In the genomic region with DNA sequence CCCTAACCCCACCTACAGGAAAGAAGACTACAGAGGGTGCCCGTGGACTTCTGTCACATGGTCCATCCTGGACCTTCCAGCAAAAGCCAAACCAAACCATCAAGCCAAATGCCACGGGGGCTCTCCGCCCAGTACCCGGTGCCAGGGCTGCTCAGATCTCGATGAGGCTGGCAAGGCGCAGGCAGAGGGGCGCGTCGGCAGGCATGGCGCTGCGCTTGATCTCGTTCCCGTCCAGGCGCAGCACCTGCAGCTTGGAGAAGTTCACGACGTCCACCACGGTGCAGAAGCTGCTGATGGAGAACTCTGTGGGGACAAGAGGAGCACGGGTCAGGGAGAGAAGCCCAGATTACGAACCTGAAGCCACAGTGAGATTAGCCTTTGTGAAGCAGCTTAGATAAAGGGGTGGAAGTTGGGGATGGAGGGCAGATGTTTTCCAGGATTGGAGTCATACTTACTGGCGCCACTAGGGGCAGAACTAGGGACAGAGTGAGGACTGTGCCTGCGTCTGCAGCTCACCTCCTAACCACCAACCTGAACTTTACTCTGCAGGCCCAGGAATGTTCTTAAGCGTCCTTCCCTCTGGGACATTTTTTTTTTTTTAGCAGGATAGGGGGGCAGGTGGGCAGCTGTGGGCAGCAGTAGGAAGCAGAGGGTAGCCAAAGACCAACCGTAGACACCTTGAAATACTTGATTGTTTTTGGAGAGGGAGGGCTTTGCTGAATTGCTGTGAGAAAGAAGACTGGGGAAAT, we compare ENCODE assay signal across 8 cellular contexts.
DNase-seq lines count a peak whose midpoint lies in the region; ATAC-seq and TF ChIP-seq lines count a peak whose summit lies in the region.

No MANE protein-coding gene starts in this region.

- DNase-seq in DND-41 (peak; percentile 55), HuH-7.5 (ENCODE audit: low spot score) (peak; percentile 82), RWPE2 (ENCODE audit: low spot score) (no peak), hepatic stellate cell (ENCODE audit: low spot score) (peak; percentile 69)
- DNase-seq in activated naive CD8-positive, alpha-beta T cell treated with anti-CD3 and anti-CD28 coated beads, Interleukin-2, amount 50 U/mL, for 16 hours (ENCODE audit: low read depth, low spot score) = peak; percentile 10
- peak; percentile 33 to 40 for DNase-seq in stimulated activated CD4-positive, alpha-beta T cell treated with anti-CD3 and anti-CD28 coated beads, Interleukin-1b, Interleukin-23, amount 100 ng/mL, for 4 hours (ENCODE audit: low read depth in 2 of 2)

- H3K9me3 ChIP-seq in DND-41 (ENCODE audit: insufficient read depth, low read length, severe bottlenecking) = no peaks in the 10 kb centered on the region
- no peaks in the 10 kb centered on the region for H3K9me3 ChIP-seq in RWPE2 (ENCODE audit: severe bottlenecking)

- no peak overlapping the region for H2AFZ ChIP-seq in DND-41 (ENCODE audit: low read depth, low read length)

- H3K79me2 ChIP-seq in DND-41 (ENCODE audit: insufficient read depth, low read length) = no peaks in the 10 kb centered on the region

- peak; percentile 77 for ATAC-seq in DND-41 (ENCODE audit: insufficient read depth, low read depth)
- ATAC-seq in RWPE2 (ENCODE audit: low read depth) = peak; percentile 78
- ATAC-seq in GM18858 (IDR thresholded peaks at IDR 0.05; ENCODE audit: unreplicated experiment) = no peak
- no peak for ATAC-seq in HG03432 (IDR thresholded peaks at IDR 0.05; ENCODE audit: unreplicated experiment)

- H3K4me1 ChIP-seq in DND-41 (ENCODE audit: insufficient read depth, low read length) (0 out of 2 replicates have a peak, but pooled peaks cover 2% of the 10 kb centered on the region), RWPE2 (ENCODE audit: insufficient read depth, poor library complexity, severe bottlenecking) (no peaks in the 10 kb centered on the region)

- H3K27ac ChIP-seq in DND-41 (ENCODE audit: low read length) (no peak overlapping the region), RWPE2 (ENCODE audit: poor library complexity, severe bottlenecking) (no peak overlapping the region)

- H3K27me3 ChIP-seq in DND-41 (ENCODE audit: insufficient read depth, low read length, poor library complexity) (peaks cover 64% of the 10 kb centered on the region), RWPE2 (ENCODE audit: insufficient read depth, poor library complexity, severe bottlenecking) (peaks cover 15% of the 10 kb centered on the region)

- TF ChIP-seq CTCF in DND-41 (IDR thresholded peaks at IDR 0.05; ENCODE audit: borderline replicate concordance, extremely low read depth, low read length, poor library complexity, severe bottlenecking) (peak; percentile 84), RWPE2 (IDR thresholded peaks at IDR 0.05; ENCODE audit: poor library complexity, severe bottlenecking) (peak; percentile 69)

- H3K4me3 ChIP-seq in DND-41 (ENCODE audit: low read depth in 1 of 2, low read length in 2 of 2) (no peak overlapping the region), RWPE2 (ENCODE audit: severe bottlenecking) (no peak overlapping the region)

- H3K9ac ChIP-seq in DND-41 (ENCODE audit: low read depth, low read length) = no peak overlapping the region

- H4K20me1 ChIP-seq in DND-41 (ENCODE audit: insufficient read depth, low read length) = no peaks in the 10 kb centered on the region

- H3K4me2 ChIP-seq in DND-41 (ENCODE audit: insufficient read depth, low read length) = no peak overlapping the region

- H3K36me3 ChIP-seq in DND-41 (ENCODE audit: insufficient read depth, low read length) (no peaks in the 10 kb centered on the region), RWPE2 (ENCODE audit: low read depth) (no peaks in the 10 kb centered on the region)

Comparison
In these comparisons a context has a peak if more than half of its experiments do, and no peak if none do; other contexts are left out.
1. ATAC-seq: peak in DND-41 (single experiment) and RWPE2 (single experiment); none in GM18858 (single experiment) and HG03432 (single experiment).